ENCODE assay signal across 20 cellular contexts in genomic region chr14:53640695-53641094, GRCh38.
DNase-seq lines count a peak whose midpoint lies in the region; ATAC-seq and TF ChIP-seq lines count a peak whose summit lies in the region.
"Had no signal": no experiment of that assay in that cellular context is flagged by ENCODE, and none has a peak within 500 bp of the region (broad histone marks: within the 10 kb centered on the region; RNA-seq: fewer than 3 reads in every experiment).

No MANE protein-coding gene starts in this region.

- 57 to 75% methylated on average over 1 to 4 of the region's 4 CpGs for WGBS in gastroesophageal sphincter (ENCODE audit: low coverage in 1 of 2), 2 donors

- H3K36me3 ChIP-seq in SJCRH30, result no peaks in the 10 kb centered on the region
- no peaks in the 10 kb centered on the region for H3K36me3 ChIP-seq in gastroesophageal sphincter
- H3K36me3 ChIP-seq: thyroid gland had no signal

- no peak for TF ChIP-seq POLR2A in gastroesophageal sphincter (IDR thresholded peaks at IDR 0.05)

- H3K4me1 ChIP-seq in SJCRH30, result peaks cover 17% of the 10 kb centered on the region
- no peaks in the 10 kb centered on the region for H3K4me1 ChIP-seq in gastroesophageal sphincter
- H3K4me1 ChIP-seq: thyroid gland had no signal

- no peak overlapping the region for H3K4me3 ChIP-seq in SJCRH30
- no peak overlapping the region for H3K4me3 ChIP-seq in fibroblast of the aortic adventitia (ENCODE audit: low read depth, low read length)
- no peak overlapping the region for H3K4me3 ChIP-seq in retinal pigment epithelial cell (ENCODE audit: low read length)
- no peak overlapping the region for H3K4me3 ChIP-seq in gastroesophageal sphincter
- H3K4me3 ChIP-seq: thyroid gland had no signal

- peak; percentile 22 for DNase-seq in HS-5 (ENCODE audit: low read depth)
- DNase-seq in SJCRH30, result peak; percentile 69 to 78
- peak; percentile 60 for DNase-seq in fibroblast of the aortic adventitia (ENCODE audit: low read depth)
- peak; percentile 83 for DNase-seq in retinal pigment epithelial cell (ENCODE audit: low read depth)
- DNase-seq in NCI-H128 (lab: John Stamatoyannopoulos, UW; ENCODE audit: unreplicated experiment), result no peak
- DNase-seq: activated CD4-positive, alpha-beta T cell treated with anti-CD3 and anti-CD28 coated beads for 4 hours; activated naive CD4-positive, alpha-beta T cell treated with Interleukin-2 at 50 U/mL for 16 hours; activated T-cell treated with anti-CD3 and anti-CD28 coated beads, Interleukin-2, amount 50 U/mL, for 4 hours; CD8-positive, alpha-beta T cell; effector memory CD4-positive, alpha-beta T cell; GF-D8; KG1; NCI-H187 treated with DMSO at 0.1 percent for 48 hours; NCI-H2227 treated with DMSO at 0.1 percent for 48 hours; NCI-H748 treated with DMSO at 0.1 percent for 48 hours; stimulated activated CD4-positive, alpha-beta T cell treated with anti-CD3 and anti-CD28 coated beads, Interleukin-4, amount 100 ng/mL, for 1 hour; stimulated activated naive CD8-positive, alpha-beta T cell treated with anti-CD3 and anti-CD28 coated beads, Interleukin-15, Interleukin-2, amounts not matched to agents 100 U/mL and 50 U/mL, for 24 hours; thyroid gland had no signal

- ATAC-seq in GM21737 (IDR thresholded peaks at IDR 0.05; ENCODE audit: unreplicated experiment) (no peak), gastroesophageal sphincter (no peak)
- ATAC-seq: activated T-cell treated with anti-CD3 and anti-CD28 coated beads, Interleukin-2, amount 50 U/mL, for 4 hours; CD8-positive, alpha-beta T cell; stimulated activated naive CD8-positive, alpha-beta T cell treated with anti-CD3 and anti-CD28 coated beads, Interleukin-15, Interleukin-2, amounts not matched to agents 100 U/mL and 50 U/mL, for 24 hours had no signal

- no peaks in the 10 kb centered on the region; the same call in 1 of the 2 replicates for H3K9me3 ChIP-seq in SJCRH30 (replicated peaks)
- no peaks in the 10 kb centered on the region for H3K9me3 ChIP-seq in gastroesophageal sphincter
- H3K9me3 ChIP-seq: thyroid gland had no signal

- H3K27ac ChIP-seq in SJCRH30 (peak overlapping the region; percentile 46), gastroesophageal sphincter (no peak overlapping the region)
- H3K27ac ChIP-seq: thyroid gland had no signal

- no peaks in the 10 kb centered on the region for H3K27me3 ChIP-seq in SJCRH30
- H3K27me3 ChIP-seq in gastroesophageal sphincter, result no peaks in the 10 kb centered on the region
- H3K27me3 ChIP-seq: thyroid gland had no signal

- no peak for TF ChIP-seq CTCF in fibroblast of the aortic adventitia (IDR thresholded peaks at IDR 0.05; ENCODE audit: insufficient read depth, low read length)
- no peak for TF ChIP-seq CTCF in retinal pigment epithelial cell (conservative IDR thresholded peaks at IDR 0.05; ENCODE audit: low read depth, low read length)
- no peak for TF ChIP-seq CTCF in gastroesophageal sphincter (IDR thresholded peaks at IDR 0.05)

- no peak for TF ChIP-seq EP300 in gastroesophageal sphincter (IDR thresholded peaks at IDR 0.05)
